Comparison of ENCODE assay signal across 10 cellular contexts in genomic region chr16:8866884-8867482, GRCh38. TPM values are rescaled to one million over a fixed set of nuclear protein-coding genes. Genes with fewer than 3 reads are reported as not detected.
DNase-seq lines count a peak whose midpoint lies in the region; ATAC-seq and TF ChIP-seq lines count a peak whose summit lies in the region.
"Had no signal": no experiment of that assay in that cellular context is flagged by ENCODE, and none has a peak within 500 bp of the region (broad histone marks: within the 10 kb centered on the region; RNA-seq: fewer than 3 reads in every experiment).

No MANE protein-coding gene starts in this region.

- H3K27me3 ChIP-seq in GM23338 (ENCODE audit: insufficient read depth) (no peaks in the 10 kb centered on the region), WERI-Rb-1 (ENCODE audit: insufficient read depth, low read depth, severe bottlenecking) (no peaks in the 10 kb centered on the region), gastroesophageal sphincter (no peaks in the 10 kb centered on the region), skeletal muscle tissue (ENCODE audit: control insufficient read depth in 3 of 3, insufficient read depth in 3 of 3, low read length in 3 of 3) (peaks cover 13 to 44% (median 38%) of the 10 kb centered on the region in 3 donors)

- TF ChIP-seq EP300 in gastroesophageal sphincter (IDR thresholded peaks at IDR 0.05) = no peak

- no peaks in the 10 kb centered on the region for H3K9me2 ChIP-seq in GM23338 (ENCODE audit: insufficient read depth)

- peak overlapping the region; percentile 90 for H3K27ac ChIP-seq in GM23338 (ENCODE audit: low read depth)
- peak overlapping the region; percentile 99; the same call in 1 of the 2 replicates for H3K27ac ChIP-seq in WERI-Rb-1
- peak overlapping the region in 3 of 4 donors; percentile 86 to 89 (median 87) for H3K27ac ChIP-seq in gastroesophageal sphincter
- H3K27ac ChIP-seq in skeletal muscle tissue (ENCODE audit: low read depth, low read length) = peak overlapping the region; percentile 59

- H3K4me1 ChIP-seq in GM23338 (ENCODE audit: insufficient read depth) (peaks cover 50% of the 10 kb centered on the region), gastroesophageal sphincter (peaks cover 0 to 71% (median 35%) of the 10 kb centered on the region in 3 donors), skeletal muscle tissue (ENCODE audit: control insufficient read depth in 3 of 3, insufficient read depth in 3 of 3, low read length in 3 of 3) (peaks cover 40 to 48% (median 46%) of the 10 kb centered on the region in 3 donors)

- 15 to 24% methylated on average over 4 to 11 of the region's 32 CpGs for WGBS in gastroesophageal sphincter (ENCODE audit: low coverage in 1 of 2), 2 donors

- no peak for TF ChIP-seq CTCF in GM23338 (conservative IDR thresholded peaks at IDR 0.05; ENCODE audit: low read depth in 2 of 2)
- TF ChIP-seq CTCF in WERI-Rb-1 (IDR thresholded peaks at IDR 0.05; ENCODE audit: low read depth, low read length) = no peak
- no peak for TF ChIP-seq CTCF in gastroesophageal sphincter (IDR thresholded peaks at IDR 0.05)

- peaks cover 40% of the 10 kb centered on the region for H3K27me3 Mint-ChIP-seq in GM23338 (ENCODE audit: insufficient read depth, low read depth, poor library complexity)

- H3K9ac ChIP-seq in skeletal muscle tissue (ENCODE audit: low read depth in 1 of 3, low read length in 3 of 3) = peak overlapping the region in 2 of 3 donors; percentile 68 to 80

- peak overlapping the region; percentile 100 for H3K4me2 ChIP-seq in GM23338

- DNase-seq in GM23338 (ENCODE audit: low spot score) (no peak), WERI-Rb-1 (no peak), AML-193 (lab: John Stamatoyannopoulos, UW) (no peak), foreskin melanocyte (no peak), MV-4-11 (lab: John Stamatoyannopoulos, UW) (no peak)

- ATAC-seq in GM23338 (peak; percentile 0; the same call in 2 of the 3 replicates), gastroesophageal sphincter (no peak), GM19397 (IDR thresholded peaks at IDR 0.05; ENCODE audit: unreplicated experiment) (no peak)
- ATAC-seq: mucosa of descending colon had no signal

- H3K36me3 ChIP-seq in GM23338 (ENCODE audit: insufficient read depth) (no peaks in the 10 kb centered on the region), WERI-Rb-1 (peaks cover 55% of the 10 kb centered on the region), gastroesophageal sphincter (no peaks in the 10 kb centered on the region), skeletal muscle tissue (ENCODE audit: control insufficient read depth in 3 of 3, insufficient read depth in 3 of 3, low read length in 3 of 3) (peaks cover 0 to 3% (median 0%) of the 10 kb centered on the region in 3 donors)

- H2AFZ ChIP-seq in GM23338 = no peak overlapping the region

- H3K4me1 Mint-ChIP-seq in GM23338 = peaks cover 54% of the 10 kb centered on the region

- TF ChIP-seq POLR2A in gastroesophageal sphincter (IDR thresholded peaks at IDR 0.05) = no peak

- peaks cover 36% of the 10 kb centered on the region for H3F3A ChIP-seq in GM23338 (replicated peaks; ENCODE audit: low read depth)

- peak overlapping the region; percentile 80 for H3K27ac Mint-ChIP-seq in GM23338

- H3K36me3 Mint-ChIP-seq in GM23338 (ENCODE audit: low read depth) = peaks cover 31% of the 10 kb centered on the region

- H3K79me2 ChIP-seq in GM23338 (replicated peaks; ENCODE audit: insufficient read depth) = peaks cover 66% of the 10 kb centered on the region

- H3K4me3 Mint-ChIP-seq in GM23338 = peak overlapping the region; percentile 89

- H3K4me3 ChIP-seq in GM23338 = peak overlapping the region; percentile 100
- H3K4me3 ChIP-seq in WERI-Rb-1 (ENCODE audit: low read depth, low read length) = peak overlapping the region; percentile 91
- H3K4me3 ChIP-seq in gastroesophageal sphincter = peak overlapping the region; percentile 53 to 84
- peak overlapping the region; percentile 68 to 83 (median 73) for H3K4me3 ChIP-seq in skeletal muscle tissue (ENCODE audit: low read length in 3 of 3)
- H3K4me3 ChIP-seq: mucosa of descending colon had no signal

- peaks cover 48% of the 10 kb centered on the region for H4K20me1 ChIP-seq in GM23338 (replicated peaks; ENCODE audit: insufficient read depth)

- H3K9me3 Mint-ChIP-seq in GM23338 = no peaks in the 10 kb centered on the region; the same call in 2 of the 3 replicates

- H3K9me3 ChIP-seq in WERI-Rb-1 (ENCODE audit: severe bottlenecking) (no peaks in the 10 kb centered on the region), gastroesophageal sphincter (no peaks in the 10 kb centered on the region), skeletal muscle tissue (ENCODE audit: control insufficient read depth in 3 of 3, low read length in 3 of 3) (no peaks in the 10 kb centered on the region)
- H3K9me3 ChIP-seq: mucosa of descending colon had no signal

TF ChIP-seq in GM23338, 12 proteins besides CTCF, POLR2A, EP300 and RAD21:
- TF ChIP-seq EZH2phosphoT487 (IDR thresholded peaks at IDR 0.05; ENCODE audit: unreplicated experiment) (no peak), ZNF331 (CRISPR knock-in tag; IDR thresholded peaks at IDR 0.05; ENCODE audit: low read depth) (no peak), ETS1 (IDR thresholded peaks at IDR 0.05) (peak; percentile 14; the same call in 1 of the 2 replicates), REST (IDR thresholded peaks at IDR 0.05; ENCODE audit: unreplicated experiment) (no peak)

RNA-seq across cellular contexts. Expression of gene CARHSP1, which starts 1.8 kb away (rescaled TPM):
- total RNA-seq in GM23338 (2014; rRNA removed; shearing (Covaris generic)) = 286 and 301 TPM in 2 replicates
- polyA plus RNA-seq in GM23338 (2016; fragmentation: Nextera tagmentation; extraction: Ambion mirVana) = 324 and 339 TPM in 2 replicates
- total RNA-seq in gastroesophageal sphincter (10 to 100 TPM; 29.3 to 79.8 (median 72.5) TPM), skeletal muscle tissue (118 TPM)

RNA-seq across cellular contexts. Expression of gene LITAFD, which starts 15.2 kb away (rescaled TPM):
- not detected in 2 replicates for total RNA-seq in GM23338 (2014; rRNA removed; shearing (Covaris generic))
- polyA plus RNA-seq in GM23338 (2016; fragmentation: Nextera tagmentation; extraction: Ambion mirVana) = not detected in 2 replicates
- not detected for total RNA-seq in gastroesophageal sphincter
- total RNA-seq in skeletal muscle tissue = not detected
- total RNA-seq: M059J, mucosa of descending colon had no signal
